Comparison of ENCODE assay signal across 9 cellular contexts in genomic region chr5:1652873-1653707, GRCh38.
A peak's percentile ranks its signal among the peaks of the same experiment; 100 is the strongest.
DNase-seq lines count a peak whose midpoint lies in the region; ATAC-seq, FAIRE-seq and TF ChIP-seq lines count a peak whose summit lies in the region.
"Had no signal": no experiment of that assay in that cellular context is flagged by ENCODE, and none has a peak within 500 bp of the region (broad histone marks: within the 10 kb centered on the region; RNA-seq: fewer than 3 reads in every experiment).

No MANE protein-coding gene starts in this region.

- no peak for TF ChIP-seq RAD21 in A549 (conservative IDR thresholded peaks at IDR 0.05 in 1 of 2, IDR thresholded peaks at IDR 0.05 in 1 of 2)

- H4K20me1 ChIP-seq in SU-DHL-6 (ENCODE audit: low read depth, low read length): no peaks in the 10 kb centered on the region

- DNase-seq in A549 (ENCODE audit: low read depth in 1 of 2, low spot score in 1 of 2): no peak
- DNase-seq in COLO829 (ENCODE audit: low spot score): no peak
- no peak for DNase-seq in HT-29 (ENCODE audit: low spot score)
- no peak for DNase-seq in GM20000 (ENCODE audit: low spot score)

- POLR2A ChIA-PET in A549 (lab: Yijun Ruan, JAX): no interaction called here

- CTCF ChIA-PET in A549 (lab: Yijun Ruan, JAX): interaction anchor here (0.6 to 6.8 kb wide), 17 partner anchors 9 to 729 kb away, joined by 3 to 75 read pairs (median 5); no protein-coding TSS in a partner anchor

- H3K27me3 ChIP-seq in SU-DHL-6 (ENCODE audit: low read length) (no peaks in the 10 kb centered on the region), iPS-20b (ENCODE audit: insufficient read depth, low read length) (peaks cover 53% of the 10 kb centered on the region)

- FAIRE-seq in A549 (lab: Jason Lieb, UNC): no peak

- peak overlapping the region in 1 of 2 experiments; percentile 46; a peak in 1 of 6 replicates for H3K27ac ChIP-seq in A549
- peak overlapping the region; percentile 88 for H3K27ac ChIP-seq in SU-DHL-6 (ENCODE audit: low read depth, low read length)
- no peak overlapping the region for H3K27ac ChIP-seq in iPS-20b (ENCODE audit: low read length)
- H3K27ac ChIP-seq: thoracic aorta had no signal

- H2AFZ ChIP-seq in SU-DHL-6 (ENCODE audit: low read depth, low read length, severe bottlenecking): no peak overlapping the region

- H3K4me2 ChIP-seq in A549: peak overlapping the region; percentile 83
- H3K4me2 ChIP-seq in SU-DHL-6 (ENCODE audit: low read depth, low read length, poor library complexity, severe bottlenecking): peak overlapping the region; percentile 60

- H3K4me1 ChIP-seq in A549 (peaks cover 10% of the 10 kb centered on the region; the same call in 2 of the 3 replicates), iPS-20b (ENCODE audit: insufficient read depth, low read length) (no peaks in the 10 kb centered on the region)

- no peak for TF ChIP-seq POLR2A in A549 (IDR thresholded peaks at IDR 0.05; ENCODE audit: low read length)

- H3F3A ChIP-seq in SU-DHL-6 (ENCODE audit: insufficient read depth): peaks cover 5% of the 10 kb centered on the region

- H3K9ac ChIP-seq in SU-DHL-6 (ENCODE audit: low read length) (peak overlapping the region; percentile 63), iPS-20b (ENCODE audit: low read depth, low read length) (no peak overlapping the region)

- H3K79me2 ChIP-seq in SU-DHL-6 (ENCODE audit: insufficient read depth, low read length): no peaks in the 10 kb centered on the region

- H3K9me3 ChIP-seq in A549 (no peaks in the 10 kb centered on the region), SU-DHL-6 (ENCODE audit: insufficient read depth, low read length) (no peaks in the 10 kb centered on the region), iPS-20b (ENCODE audit: insufficient read depth, low read depth, low read length) (no peaks in the 10 kb centered on the region)
- H3K9me3 ChIP-seq: thoracic aorta had no signal

- TF ChIP-seq CTCF in A549 (IDR thresholded peaks at IDR 0.05): no peak
- TF ChIP-seq CTCF in SU-DHL-6 (IDR thresholded peaks at IDR 0.05; ENCODE audit: insufficient read depth, low read length, poor library complexity, severe bottlenecking): no peak
- TF ChIP-seq CTCF in GM20000 (IDR thresholded peaks at IDR 0.05; ENCODE audit: extremely low read depth, missing control alignments): no peak

- H3K36me3 ChIP-seq in SU-DHL-6 (ENCODE audit: low read length) (no peaks in the 10 kb centered on the region), iPS-20b (ENCODE audit: insufficient read depth, low read depth, low read length) (no peaks in the 10 kb centered on the region)
- H3K36me3 ChIP-seq: thoracic aorta had no signal

- H3K4me3 ChIP-seq in A549 (peak overlapping the region; percentile 37; the same call in 2 of the 3 replicates), SU-DHL-6 (ENCODE audit: insufficient read depth, low read length, poor library complexity, severe bottlenecking) (peak overlapping the region; percentile 38), iPS-20b (ENCODE audit: low read length) (peak overlapping the region; percentile 50; the same call in 1 of the 2 replicates)

- no peak for TF ChIP-seq EP300 in A549 (IDR thresholded peaks at IDR 0.05)

- WGBS in A549 (ENCODE audit: missing lambda C conversion rate): 51% methylated on average over 30 of the region's 37 CpGs

- H3K9me2 ChIP-seq in SU-DHL-6 (replicated peaks; ENCODE audit: insufficient read depth, low read length): no peaks in the 10 kb centered on the region

- ATAC-seq in A549 (peak; percentile 53 to 62), GM18519 (IDR thresholded peaks at IDR 0.05; ENCODE audit: low FRiP score, unreplicated experiment) (peak; percentile 41), HG03025 (IDR thresholded peaks at IDR 0.05; ENCODE audit: low FRiP score, unreplicated experiment) (peak; percentile 35)

TF ChIP-seq in A549, 52 proteins besides CTCF, POLR2A, EP300 and RAD21:
- TF ChIP-seq MYC (IDR thresholded peaks at IDR 0.05; ENCODE audit: borderline replicate concordance, low read length): no peak
- TF ChIP-seq SREBF2 (IDR thresholded peaks at IDR 0.05): no peak
- no peak for TF ChIP-seq BHLHE40 (IDR thresholded peaks at IDR 0.05; ENCODE audit: low read depth, low read length)
- no peak for TF ChIP-seq HDAC2 (IDR thresholded peaks at IDR 0.05)
- peak; percentile 39; the same call in 1 of the 2 replicates for TF ChIP-seq MAX (IDR thresholded peaks at IDR 0.05)
